ENCODE assay signal across 8 cellular contexts in genomic region chr3:184583345-184584000, GRCh38. TPM values are rescaled to one million over a fixed set of nuclear protein-coding genes. Genes with fewer than 3 reads are reported as not detected.
DNase-seq lines count a peak whose midpoint lies in the region; ATAC-seq, FAIRE-seq and TF ChIP-seq lines count a peak whose summit lies in the region.
"Had no signal": no experiment of that assay in that cellular context is flagged by ENCODE, and none has a peak within 500 bp of the region (broad histone marks: within the 10 kb centered on the region; RNA-seq: fewer than 3 reads in every experiment).

No MANE protein-coding gene starts in this region.

- FAIRE-seq in kidney (lab: Jason Lieb, UNC): no peak

- H3K9ac ChIP-seq in kidney (ENCODE audit: low read length in 2 of 2): peak overlapping the region; percentile 19 to 82

- intact Hi-C loops in kidney (cut with DNase I): no loop called here

- H3K4me3 ChIP-seq in cardiac fibroblast (replicated peaks in 1 of 2; ENCODE audit: low read depth in 2 of 2, low read length in 2 of 2): peak overlapping the region; percentile 11 to 54
- H3K4me3 ChIP-seq in kidney (ENCODE audit: low read length in 2 of 2): peak overlapping the region; percentile 57 to 75
- peak overlapping the region; percentile 20 to 46 (median 29) for H3K4me3 ChIP-seq in skin epidermis

- ATAC-seq in HG02885 (IDR thresholded peaks at IDR 0.05; ENCODE audit: poor library complexity, unreplicated experiment): no peak
- ATAC-seq: activated CD8-positive, alpha-beta memory T cell treated with anti-CD3 and anti-CD28 coated beads, Interleukin-2, amount 10 ng/mL, durations not matched to agents 7 days and 5 days had no signal

- no peaks in the 10 kb centered on the region for H3K9me3 ChIP-seq in kidney (ENCODE audit: control insufficient read depth in 1 of 2, low read length in 2 of 2)

- H3K36me3 ChIP-seq in kidney (ENCODE audit: control insufficient read depth in 1 of 2, insufficient read depth in 2 of 2, low read length in 2 of 2): no peaks in the 10 kb centered on the region

- TF ChIP-seq CTCF in cardiac fibroblast (IDR thresholded peaks at IDR 0.05; ENCODE audit: low read depth, low read length): no peak
- no peak for TF ChIP-seq CTCF in kidney (IDR thresholded peaks at IDR 0.05; ENCODE audit: borderline replicate concordance, extremely low read depth, insufficient read depth)

- H3K27ac ChIP-seq in kidney (ENCODE audit: low read depth in 2 of 2, low read length in 2 of 2): peak overlapping the region in 1 of 2 donors; percentile 74
- peak overlapping the region in 20 of 21 experiments; percentile 18 to 77 (median 66) for H3K27ac ChIP-seq in skin epidermis

- H3K4me1 ChIP-seq in kidney (ENCODE audit: control insufficient read depth in 1 of 2, insufficient read depth in 1 of 2, low read depth in 1 of 2, low read length in 2 of 2): peaks cover 12 to 19% of the 10 kb centered on the region in 2 donors

- DNase-seq in LHCN-M2 (ENCODE audit: low read depth) (peak; percentile 39), cardiac fibroblast (ENCODE audit: low read depth in 2 of 2) (peak in 1 of 2 donors; percentile 24), kidney (no peak), dermis blood vessel endothelial cell (no peak)
- DNase-seq in stimulated activated CD4-positive, alpha-beta T cell treated with anti-CD3 and anti-CD28 coated beads, Interleukin-2, amount 100 ng/mL, for 48 hours: no peak
- DNase-seq: activated CD8-positive, alpha-beta memory T cell treated with anti-CD3 and anti-CD28 coated beads, Interleukin-2, amount 10 ng/mL, durations not matched to agents 7 days and 5 days had no signal

RNA-seq across cellular contexts. Expression of gene EPHB3, which starts 21.9 kb away (rescaled TPM):
- 2.5 and 4.2 TPM in 2 replicates for total RNA-seq in LHCN-M2 (2014; rRNA removed)
- 3.9 TPM for polyA plus RNA-seq in LHCN-M2 (2012)
- 1.4 TPM for total RNA-seq in kidney
- polyA plus RNA-seq in kidney (ENCODE audit: insufficient read depth, low read depth, low replicate concordance): 3.8 TPM
- under 0.01 and 0.23 TPM in 2 replicates for total RNA-seq in dermis blood vessel endothelial cell
- total RNA-seq: activated CD8-positive, alpha-beta memory T cell treated with anti-CD3 and anti-CD28 coated beads, Interleukin-2, amount 10 ng/mL, durations not matched to agents 7 days and 5 days had no signal
